19 cellular contexts compared by ENCODE assay signal in the genomic region with DNA sequence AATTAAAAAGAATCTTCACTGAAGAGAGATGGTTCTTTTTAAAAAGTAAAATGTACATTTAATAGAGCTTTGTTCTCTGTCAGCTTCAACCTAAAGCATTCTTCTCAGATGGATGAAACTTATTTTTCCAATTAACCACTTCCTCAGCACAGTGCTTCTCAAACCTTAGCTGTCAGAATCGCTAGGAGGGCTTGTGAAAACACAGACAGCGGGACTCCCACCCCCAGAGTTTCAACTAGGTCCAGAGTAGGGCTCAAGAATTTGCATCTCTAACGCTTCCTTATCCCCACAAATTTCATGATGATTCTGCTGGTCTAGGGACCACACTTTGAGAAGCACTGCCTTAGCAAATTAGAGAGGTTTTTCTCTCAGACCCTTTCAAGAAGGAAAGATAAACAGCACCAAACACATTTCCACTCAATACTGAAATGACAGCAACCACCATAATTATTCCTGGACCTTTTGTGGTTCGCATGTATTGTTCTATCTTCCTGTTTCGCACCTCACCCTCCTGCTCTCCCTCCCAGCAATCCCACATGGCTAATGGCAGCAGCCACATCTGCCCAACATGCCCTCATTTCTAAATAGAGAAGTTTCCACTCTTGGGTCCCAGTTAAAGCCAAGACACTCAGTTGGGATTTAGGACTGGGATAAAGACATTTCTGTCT.
DNase-seq lines count a peak whose midpoint lies in the region; ATAC-seq lines count a peak whose summit lies in the region.
"Had no signal": no experiment of that assay in that cellular context is flagged by ENCODE, and none has a peak within 500 bp of the region (broad histone marks: within the 10 kb centered on the region; RNA-seq: fewer than 3 reads in every experiment).

No MANE protein-coding gene starts in this region.

- no peaks in the 10 kb centered on the region for H3K27me3 ChIP-seq in mesendoderm (ENCODE audit: insufficient read depth, low read length, poor library complexity)
- H3K27me3 ChIP-seq: cardiac muscle cell, heart left ventricle had no signal

- no peak overlapping the region for H2BK120ac ChIP-seq in mesendoderm (ENCODE audit: low read depth, low read length)

- H3K4me2 ChIP-seq in mesendoderm (ENCODE audit: low read length) = no peak overlapping the region

- no peak overlapping the region for H3K9ac ChIP-seq in mesendoderm (ENCODE audit: low read length)

- peak; percentile 48 for ATAC-seq in GM18868 (IDR thresholded peaks at IDR 0.05; ENCODE audit: unreplicated experiment)
- ATAC-seq in GM21526 (IDR thresholded peaks at IDR 0.05; ENCODE audit: low FRiP score, unreplicated experiment) = peak; percentile 44
- ATAC-seq in HG03103 (IDR thresholded peaks at IDR 0.05; ENCODE audit: low read depth, unreplicated experiment) = peak; percentile 55
- ATAC-seq in GM18517 (IDR thresholded peaks at IDR 0.05; ENCODE audit: unreplicated experiment) = no peak
- ATAC-seq: heart left ventricle, lower lobe of right lung, natural killer cell, T-cell had no signal

- H3K18ac ChIP-seq in mesendoderm (ENCODE audit: low read length) = no peak overlapping the region

- no CpG with 5 or more reads among the region's 5 CpGs for WGBS in mesendoderm (ENCODE audit: extremely low coverage, insufficient coverage, low lambda C conversion rate)

- no peak overlapping the region for H4K8ac ChIP-seq in mesendoderm (ENCODE audit: low read depth, low read length)

- peaks cover 2% of the 10 kb centered on the region for H3K79me2 ChIP-seq in mesendoderm (ENCODE audit: control insufficient read depth, insufficient read depth, low read length)

- no peak overlapping the region for H3K4ac ChIP-seq in mesendoderm (ENCODE audit: low read depth, low read length)

- H3K4me3 ChIP-seq in mesendoderm (ENCODE audit: low read length) = no peak overlapping the region
- H3K4me3 ChIP-seq: cardiac muscle cell, heart left ventricle, lower lobe of right lung had no signal

- no peak overlapping the region for H4K5ac ChIP-seq in mesendoderm (ENCODE audit: low read length)

- no peak overlapping the region for H2BK15ac ChIP-seq in mesendoderm (replicated peaks; ENCODE audit: low read depth)

- H3K27ac ChIP-seq in mesendoderm (ENCODE audit: low read depth, low read length) = no peak overlapping the region
- H3K27ac ChIP-seq: cardiac muscle cell, heart left ventricle, lower lobe of right lung had no signal

- no peaks in the 10 kb centered on the region for H3K36me3 ChIP-seq in mesendoderm (ENCODE audit: control insufficient read depth, insufficient read depth, low read length)
- H3K36me3 ChIP-seq: lower lobe of right lung had no signal

- H3K56ac ChIP-seq in mesendoderm (ENCODE audit: low read length) = peak overlapping the region; percentile 20

- H3K23ac ChIP-seq in mesendoderm (ENCODE audit: low read length) = no peak overlapping the region

- H3K79me1 ChIP-seq in mesendoderm (ENCODE audit: low read length) = peaks cover 2% of the 10 kb centered on the region

- DNase-seq in mesendoderm = no peak
- no peak for DNase-seq in cerebellar nuclear complex (lab: John Stamatoyannopoulos, UW)
- DNase-seq in dedifferentiated amniotic fluid mesenchymal stem cell (ENCODE audit: extremely low spot score) = no peak
- no peak for DNase-seq in mucosa of gallbladder (ENCODE audit: low spot score)
- DNase-seq: activated CD4-positive, alpha-beta T cell treated with anti-CD3 and anti-CD28 coated beads, Interleukin-2, amount 50 U/mL, for 48 hours; effector memory CD4-positive, alpha-beta T cell; GF-D8; heart left ventricle; lower lobe of right lung; natural killer cell; NCI-H2029; NCI-H446 treated with DMSO at 0.1 percent for 48 hours; stimulated activated naive B cell treated with anti-CD40 and anti-IgM and Interleukin-4, amounts not matched to agents 10 μg/mL and 1 μg/mL and 100 μg/mL, for 72 hours; T-cell had no signal

- no peak overlapping the region for H2AK5ac ChIP-seq in mesendoderm (ENCODE audit: low read length)

- H2BK5ac ChIP-seq in mesendoderm (ENCODE audit: low read length) = no peak overlapping the region

- peaks cover 5% of the 10 kb centered on the region for H3K4me1 ChIP-seq in mesendoderm (ENCODE audit: control insufficient read depth, low read depth, low read length)
